Comparison of ENCODE assay signal across 8 cellular contexts in genomic region chrX:135713183-135713689, GRCh38.
DNase-seq lines count a peak whose midpoint lies in the region; ATAC-seq, FAIRE-seq and TF ChIP-seq lines count a peak whose summit lies in the region.
"Not testable (repeated sequence)": the region's sequence is repeated elsewhere in the genome, so short reads cannot be mapped to it uniquely, and the experiment has no call there.

CT45A1 (plus strand) TSS chrX:135713639; CDS start chrX:135718941, 5,302 bp downstream.

- H3K9me3 ChIP-seq in OCI-LY1 (ENCODE audit: low read length): not testable (repeated sequence)

- not testable (repeated sequence) for H3K4me3 ChIP-seq in LNCaP clone FGC (ENCODE audit: low read depth, low read length); OCI-LY1 (ENCODE audit: low read depth, low read length, poor library complexity, severe bottlenecking)

- not testable (repeated sequence) for H3K9me2 ChIP-seq in OCI-LY1 (ENCODE audit: low read depth, low read length)

- TF ChIP-seq CTCF in D721Med (IDR thresholded peaks at IDR 0.05; ENCODE audit: insufficient read depth, missing control alignments) (peak; percentile 8), GM13977 (IDR thresholded peaks at IDR 0.05; ENCODE audit: extremely low read depth, insufficient read depth, missing control alignments) (peak; percentile 44), LNCaP clone FGC (IDR thresholded peaks at IDR 0.05; ENCODE audit: control insufficient read depth, extremely low read depth, insufficient read depth) (peak; percentile 43), OCI-LY1 (IDR thresholded peaks at IDR 0.05; ENCODE audit: low read length) (peak; percentile 31; the same call in 1 of the 2 replicates)

- not testable (repeated sequence) for H3K27me3 ChIP-seq in OCI-LY1 (ENCODE audit: insufficient read depth, low read length)

- H3K4me3 Mint-ChIP-seq in activated naive CD8-positive, alpha-beta T cell treated with anti-CD3 and anti-CD28 coated beads, Interleukin-2, amount 50 U/mL, for 24 hours: not testable (repeated sequence)

- not testable (repeated sequence) for H2AFZ ChIP-seq in OCI-LY1 (ENCODE audit: low read length)

- DNase-seq in D721Med (ENCODE audit: insufficient read length, low spot score); GM13977 (ENCODE audit: low spot score); LNCaP clone FGC (ENCODE audit: low read depth): not testable (repeated sequence)
- peak; percentile 81 for DNase-seq in activated CD4-positive, alpha-beta T cell treated with anti-CD3 and anti-CD28 coated beads for 48 hours
- DNase-seq in activated naive CD8-positive, alpha-beta T cell treated with anti-CD3 and anti-CD28 coated beads, Interleukin-2, amount 50 U/mL, for 24 hours: peak; percentile 31
- peak; percentile 7 for DNase-seq in iPS-NIHi11 (ENCODE audit: low spot score)
- peak; percentile 8 to 41 for DNase-seq in stimulated activated CD8-positive, alpha-beta memory T cell treated with anti-CD3 and anti-CD28 coated beads, Interleukin-2, amount 100 ng/mL, for 48 hours (ENCODE audit: low read depth in 2 of 2)

- not testable (repeated sequence) for H3K4me2 ChIP-seq in OCI-LY1 (ENCODE audit: low read length)

- not testable (repeated sequence) for H3K36me3 Mint-ChIP-seq in activated naive CD8-positive, alpha-beta T cell treated with anti-CD3 and anti-CD28 coated beads, Interleukin-2, amount 50 U/mL, for 24 hours (ENCODE audit: low read depth)

- in situ Hi-C loops in GM13977 (cut with MboI; ENCODE audit: low pct_unique_long_range_greater_than_20kb, low sequenced_read_pairs, unreplicated experiment): not testable (repeated sequence)

- not testable (repeated sequence) for H3K27me3 Mint-ChIP-seq in activated naive CD8-positive, alpha-beta T cell treated with anti-CD3 and anti-CD28 coated beads, Interleukin-2, amount 50 U/mL, for 24 hours

- not testable (repeated sequence) for H3K9me3 Mint-ChIP-seq in activated naive CD8-positive, alpha-beta T cell treated with anti-CD3 and anti-CD28 coated beads, Interleukin-2, amount 50 U/mL, for 24 hours

- FAIRE-seq in D721Med (lab: Jason Lieb, UNC): not testable (repeated sequence)

- H3K36me3 ChIP-seq in OCI-LY1 (ENCODE audit: insufficient read depth, low read length): not testable (repeated sequence)

- not testable (repeated sequence) for H3K4me1 ChIP-seq in OCI-LY1 (ENCODE audit: insufficient read depth, low read length, severe bottlenecking)

- not testable (repeated sequence) for H3K4me1 Mint-ChIP-seq in activated naive CD8-positive, alpha-beta T cell treated with anti-CD3 and anti-CD28 coated beads, Interleukin-2, amount 50 U/mL, for 24 hours

- ATAC-seq in activated naive CD8-positive, alpha-beta T cell treated with anti-CD3 and anti-CD28 coated beads, Interleukin-2, amount 50 U/mL, for 24 hours: not testable (repeated sequence)

- not testable (repeated sequence) for H3K9ac ChIP-seq in OCI-LY1 (ENCODE audit: low read length)

- not testable (repeated sequence) for H3K79me2 ChIP-seq in OCI-LY1 (ENCODE audit: insufficient read depth, low read length)

- not testable (repeated sequence) for H3K27ac Mint-ChIP-seq in activated naive CD8-positive, alpha-beta T cell treated with anti-CD3 and anti-CD28 coated beads, Interleukin-2, amount 50 U/mL, for 24 hours

- not testable (repeated sequence) for H3F3A ChIP-seq in OCI-LY1 (ENCODE audit: insufficient read depth, low read length)

- not testable (repeated sequence) for H4K20me1 ChIP-seq in OCI-LY1 (ENCODE audit: insufficient read depth, low read length)

- not testable (repeated sequence) for H3K27ac ChIP-seq in OCI-LY1 (ENCODE audit: low read depth, low read length, poor library complexity, severe bottlenecking)
